ENCODE assay signal across 9 cellular contexts in the genomic region with DNA sequence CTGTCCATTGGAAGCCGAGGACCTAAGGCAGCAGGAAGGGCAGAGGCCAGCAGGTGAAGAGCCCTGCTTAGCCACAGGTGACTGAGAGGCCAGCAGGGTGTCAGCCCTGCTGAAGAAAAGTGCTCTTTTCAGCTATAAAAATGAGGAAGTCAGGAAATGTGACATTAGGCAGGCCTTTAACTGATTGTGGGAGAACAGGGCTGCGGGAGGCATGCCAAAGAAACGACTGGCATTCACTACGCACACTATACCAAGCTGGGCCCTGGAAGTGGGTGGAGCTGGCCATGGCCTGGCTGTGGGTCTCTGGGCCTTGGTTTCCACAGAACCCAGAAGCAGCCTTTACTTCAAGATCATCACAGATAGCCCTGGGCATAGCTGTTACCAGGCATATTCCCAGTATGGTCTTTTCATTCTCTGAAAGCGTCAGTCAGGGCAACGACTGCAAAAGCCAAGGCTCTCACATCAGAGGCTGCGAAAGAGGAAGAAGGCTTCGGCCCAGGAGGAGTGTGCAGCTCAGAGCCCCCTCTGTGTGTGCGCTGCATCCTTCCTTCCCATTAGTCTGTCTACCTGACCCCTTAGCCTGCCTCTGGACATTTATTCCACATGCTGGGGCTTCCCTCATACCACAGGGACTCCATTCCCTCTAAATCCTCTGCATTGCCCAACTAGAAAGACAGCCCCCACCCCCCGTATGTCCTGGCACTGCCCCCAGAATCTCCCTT. TPM values are rescaled to one million over a fixed set of nuclear protein-coding genes. Genes with fewer than 3 reads are reported as not detected.
A peak's percentile ranks its signal among the peaks of the same experiment; 100 is the strongest.
DNase-seq lines count a peak whose midpoint lies in the region; FAIRE-seq and TF ChIP-seq lines count a peak whose summit lies in the region.
"Had no signal": no experiment of that assay in that cellular context is flagged by ENCODE, and none has a peak within 500 bp of the region (broad histone marks: within the 10 kb centered on the region; RNA-seq: fewer than 3 reads in every experiment).

No MANE protein-coding gene starts in this region.

- TF ChIP-seq EP300 in SK-N-SH (IDR thresholded peaks at IDR 0.05; ENCODE audit: borderline replicate concordance in 1 of 2, low read depth in 1 of 2, low read length in 1 of 2) = no peak

- no peaks in the 10 kb centered on the region for H3K9me2 ChIP-seq in SK-N-SH

- H3F3A ChIP-seq in SK-N-SH (replicated peaks; ENCODE audit: insufficient read depth) = peaks cover 38% of the 10 kb centered on the region

- TF ChIP-seq RAD21 in SK-N-SH (IDR thresholded peaks at IDR 0.05; ENCODE audit: low read length) = no peak

- no peak for TF ChIP-seq CTCF in SK-N-SH (IDR thresholded peaks at IDR 0.05)
- no peak for TF ChIP-seq CTCF in endothelial cell of umbilical vein (IDR thresholded peaks at IDR 0.05; ENCODE audit: extremely low read depth in 1 of 2, insufficient read depth in 1 of 2, low read depth in 1 of 2, low read length in 2 of 2)
- no peak for TF ChIP-seq CTCF in retinal pigment epithelial cell (conservative IDR thresholded peaks at IDR 0.05; ENCODE audit: low read depth, low read length)

- POLR2A ChIA-PET in SK-N-SH (lab: Yijun Ruan, JAX) (interaction anchor here (1.4 kb wide), 1 partner anchor 39 kb away, joined by 4 read pairs; no protein-coding TSS in a partner anchor), endothelial cell of umbilical vein (lab: Charles Lee) (no interaction called here)

- dilution Hi-C loops in endothelial cell of umbilical vein (cut with MboI; ENCODE audit: extremely low pct_ligation_motif_present, low sequenced_read_pairs) = no loop called here

- peaks cover 77% of the 10 kb centered on the region for H3K79me2 ChIP-seq in SK-N-SH (ENCODE audit: insufficient read depth)
- H3K79me2 ChIP-seq in endothelial cell of umbilical vein (ENCODE audit: control insufficient read depth, insufficient read depth, low read length) = no peaks in the 10 kb centered on the region

- H4K20me1 ChIP-seq in SK-N-SH (ENCODE audit: insufficient read depth) (no peaks in the 10 kb centered on the region), endothelial cell of umbilical vein (replicated peaks; ENCODE audit: control insufficient read depth, extremely low read depth, insufficient read depth, low read length) (no peaks in the 10 kb centered on the region)

- no peaks in the 10 kb centered on the region for H3K9me1 ChIP-seq in endothelial cell of umbilical vein (replicated peaks; ENCODE audit: control insufficient read depth, extremely low read depth, insufficient read depth, low read length)

- no peaks in the 10 kb centered on the region for H3K9me3 ChIP-seq in SK-N-SH
- no peaks in the 10 kb centered on the region for H3K9me3 ChIP-seq in endothelial cell of umbilical vein (replicated peaks; ENCODE audit: control insufficient read depth, insufficient read depth, low read length)

- H3K4me3 ChIP-seq in SK-N-SH (ENCODE audit: low read depth in 2 of 2, low read length in 1 of 2) (no peak overlapping the region), endothelial cell of umbilical vein (replicated peaks in 1 of 3; ENCODE audit: insufficient read depth in 1 of 3, low read depth in 1 of 3, low read length in 3 of 3) (no peak overlapping the region), retinal pigment epithelial cell (ENCODE audit: low read length) (peak overlapping the region; percentile 60)

- H3K36me3 ChIP-seq in SK-N-SH (replicated peaks in 1 of 2; ENCODE audit: control insufficient read depth in 1 of 2, insufficient read depth in 2 of 2, low read length in 1 of 2) (peaks cover 9 to 11% of the 10 kb centered on the region in 2 experiments), endothelial cell of umbilical vein (ENCODE audit: control insufficient read depth in 2 of 2, extremely low read depth in 1 of 2, insufficient read depth in 2 of 2, low read length in 2 of 2) (no peaks in the 10 kb centered on the region)

- H3K27ac ChIP-seq in SK-N-SH (ENCODE audit: low read depth in 2 of 2, low read length in 1 of 2) (peak overlapping the region; percentile 64 to 98), endothelial cell of umbilical vein (ENCODE audit: insufficient read depth, low read depth, low read length) (no peak overlapping the region)

- TF ChIP-seq POLR2A in endothelial cell of umbilical vein (IDR thresholded peaks at IDR 0.05; ENCODE audit: low read depth, low read length) = no peak

- WGBS in SK-N-SH (ENCODE audit: low lambda C conversion rate) = 71% methylated on average over 10 of the region's 10 CpGs

- intact Hi-C loops in endothelial cell of umbilical vein (cut with micrococcal nuclease) = no loop called here

- CTCF ChIA-PET in SK-N-SH (lab: Yijun Ruan, JAX) = interaction anchor here (0.9 to 4.7 kb wide), 3 partner anchors 10 to 129 kb away, joined by 3 to 18 read pairs (median 5); no protein-coding TSS in a partner anchor
- CTCF ChIA-PET in endothelial cell of umbilical vein (lab: Charles Lee) = interaction anchor here (1.1 to 4.3 kb wide), 3 partner anchors 10 to 129 kb away, joined by 5 to 25 read pairs (median 14); no protein-coding TSS in a partner anchor

- H3K4me2 ChIP-seq in SK-N-SH = peak overlapping the region; percentile 41; the same call in 1 of the 2 replicates
- no peak overlapping the region for H3K4me2 ChIP-seq in endothelial cell of umbilical vein (ENCODE audit: insufficient read depth, low read length)

- no peaks in the 10 kb centered on the region for H3K27me3 ChIP-seq in SK-N-SH (ENCODE audit: insufficient read depth)
- no peaks in the 10 kb centered on the region for H3K27me3 ChIP-seq in endothelial cell of umbilical vein (ENCODE audit: control insufficient read depth in 2 of 2, insufficient read depth in 2 of 2, low read length in 2 of 2)

- H3K4me1 ChIP-seq in SK-N-SH (ENCODE audit: control insufficient read depth in 1 of 2, insufficient read depth in 2 of 2, low read depth in 1 of 2, low read length in 1 of 2) (peaks cover 59 to 68% of the 10 kb centered on the region in 2 experiments), endothelial cell of umbilical vein (ENCODE audit: control insufficient read depth, extremely low read depth, insufficient read depth, low read length) (peaks cover 48% of the 10 kb centered on the region)

- DNase-seq in GM18507 (ENCODE audit: extremely low spot score, insufficient read length, low read depth) (no peak), SK-N-SH (no peak), endothelial cell of umbilical vein (ENCODE audit: low read depth, low spot score) (peak; percentile 41), retinal pigment epithelial cell (ENCODE audit: low read depth) (no peak), activated gamma-delta T cell treated with Interleukin-2 at 50 U/mL for 16 hours (no peak), DMS114 treated with DMSO at 0.1 percent for 48 hours (lab: John Stamatoyannopoulos, UW; ENCODE audit: unreplicated experiment) (no peak), NCI-H187 (lab: John Stamatoyannopoulos, UW) (no peak), NCI-H2029 (lab: John Stamatoyannopoulos, UW) (no peak)
- DNase-seq: midbrain had no signal

- BruUV-seq in endothelial cell of umbilical vein (replicated peaks; lab: Mats Ljungman, UMichigan) = no TSS peak

- FAIRE-seq in GM18507 (lab: Jason Lieb, UNC) (peak; percentile 21), endothelial cell of umbilical vein (lab: Jason Lieb, UNC) (peak; percentile 64)

- H3K9ac ChIP-seq in SK-N-SH (peak overlapping the region; percentile 5; the same call in 1 of the 2 replicates), endothelial cell of umbilical vein (replicated peaks; ENCODE audit: extremely low read depth, insufficient read depth, low read length) (no peak overlapping the region)

- no peak overlapping the region for H2AFZ ChIP-seq in SK-N-SH (ENCODE audit: low read depth)
- peak overlapping the region; percentile 32 for H2AFZ ChIP-seq in endothelial cell of umbilical vein (ENCODE audit: low read depth, low read length)

TF ChIP-seq in endothelial cell of umbilical vein, 7 proteins besides CTCF, POLR2A, EP300 and RAD21:
- TF ChIP-seq POLR2AphosphoS5 (IDR thresholded peaks at IDR 0.05; ENCODE audit: insufficient read depth, low read depth, low read length) (peak; percentile 26), FOS (IDR thresholded peaks at IDR 0.05; ENCODE audit: borderline replicate concordance, insufficient read depth, low read length) (no peak)
TF ChIP-seq in endothelial cell of umbilical vein: peak in this region for 1.

RNA-seq across cellular contexts. Expression of a gene that starts 14.3 kb away (rescaled TPM):
- 50.5 and 63.8 TPM in 2 replicates for polyA plus RNA-seq in SK-N-SH (2012; rRNA removed)
- polyA plus RNA-seq in SK-N-SH (2012; cell fraction: cytosol; rRNA removed) = 26.8 and 43.4 TPM in 2 replicates
- polyA plus RNA-seq in SK-N-SH (2012; cell fraction: nucleus; rRNA removed) = 110 and 122 TPM in 2 replicates
- 38.7 and 42.2 TPM in 2 replicates for total RNA-seq in endothelial cell of umbilical vein
- polyA plus RNA-seq in endothelial cell of umbilical vein = 46.5 and 52.5 TPM in 2 replicates
- 21.5 and 24.7 TPM in 2 replicates for polyA plus RNA-seq in endothelial cell of umbilical vein (2011; cell fraction: cytosol; rRNA removed)
- 28.6 and 30.8 TPM in 2 replicates for polyA plus RNA-seq in endothelial cell of umbilical vein (2011; cell fraction: nucleus; rRNA removed)
- polyA plus RNA-seq in endothelial cell of umbilical vein (2012) = 15.0 and 15.9 TPM in 2 replicates
- 37.1 and 43.2 TPM in 2 replicates for polyA minus RNA-seq in endothelial cell of umbilical vein
- polyA minus RNA-seq in endothelial cell of umbilical vein (2011; cell fraction: cytosol; rRNA and poly(A)+ RNA removed) = 19.2 TPM
- polyA minus RNA-seq in endothelial cell of umbilical vein (2011; cell fraction: nucleus; rRNA and poly(A)+ RNA removed) = 21.7 and 24.7 TPM in 2 replicates
